In the genomic region with DNA sequence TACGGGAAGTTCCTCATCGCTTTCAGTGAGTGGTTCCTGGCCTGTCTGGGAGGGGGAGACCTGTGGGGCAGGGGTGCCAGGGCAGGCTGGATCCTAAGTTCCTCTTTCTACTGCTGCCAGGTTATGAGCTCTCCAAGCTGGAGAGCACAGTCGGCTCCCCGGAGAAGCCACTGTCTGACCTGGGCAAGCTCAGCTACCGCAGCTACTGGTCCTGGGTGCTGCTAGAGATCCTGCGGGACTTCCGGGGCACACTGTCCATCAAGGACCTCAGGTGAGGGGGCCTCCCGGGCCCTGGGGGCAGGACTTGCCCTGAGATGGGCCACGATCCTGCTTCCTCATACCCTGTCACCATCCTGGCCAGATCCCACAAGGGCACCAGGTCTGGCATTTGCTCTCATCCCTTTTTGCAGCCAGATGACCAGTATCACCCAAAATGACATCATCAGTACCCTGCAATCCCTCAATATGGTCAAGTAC, we compare ENCODE assay signal across 10 cellular contexts. TPM values are rescaled to one million over a fixed set of nuclear protein-coding genes. Genes with fewer than 3 reads are reported as not detected.
A peak's percentile ranks its signal among the peaks of the same experiment; 100 is the strongest.
DNase-seq lines count a peak whose midpoint lies in the region; ATAC-seq, FAIRE-seq and TF ChIP-seq lines count a peak whose summit lies in the region.
"Had no signal": no experiment of that assay in that cellular context is flagged by ENCODE, and none has a peak within 500 bp of the region (broad histone marks: within the 10 kb centered on the region; RNA-seq: fewer than 3 reads in every experiment).

No MANE protein-coding gene starts in this region.

- no peaks in the 10 kb centered on the region for H4K20me1 ChIP-seq in K562 (replicated peaks; ENCODE audit: control insufficient read depth, insufficient read depth, low read length)

- CTCF ChIA-PET in HEK293 (lab: Yijun Ruan, JAX) (interaction anchor here (0.7 to 1.9 kb wide), 3 partner anchors 12 to 146 kb away, joined by 3 to 13 read pairs (median 4); a partner anchor contains a TSS), K562 (lab: Yijun Ruan, JAX; ENCODE audit: low intra/inter-chr PET ratio) (no interaction called here)

- H3K36me3 ChIP-seq in HEK293 (ENCODE audit: control insufficient read depth in 2 of 2, insufficient read depth in 1 of 2, low read length in 2 of 2) (peaks cover 0 to 67% of the 10 kb centered on the region in 2 experiments; a peak in 2 of 3 replicates), K562 (ENCODE audit: control insufficient read depth, insufficient read depth, low read length) (peaks cover 58% of the 10 kb centered on the region; the same call in 2 of the 3 replicates), lower lobe of right lung (peaks cover 55% of the 10 kb centered on the region), thymus (ENCODE audit: control insufficient read depth, insufficient read depth) (peaks cover 66% of the 10 kb centered on the region), HAP-1 (replicated peaks) (peaks cover 34% of the 10 kb centered on the region)

- no peak for TF ChIP-seq POLR2A in K562 (conservative IDR thresholded peaks at IDR 0.05)

- in situ Hi-C loops in K562 (cut with MboI) (no loop called here), HAP-1 (cut with MboI; ENCODE audit: low sequenced_read_pairs) (no loop called here)

- no peak for TF ChIP-seq CTCF in HEK293 (tag by site-specific recombination; IDR thresholded peaks at IDR 0.05)
- TF ChIP-seq CTCF in K562 (IDR thresholded peaks at IDR 0.05 in 2 of 3, conservative IDR thresholded peaks at IDR 0.05 in 1 of 3; ENCODE audit: insufficient read depth in 2 of 3, low read depth in 1 of 3, low read length in 3 of 3) = no peak
- no peak for TF ChIP-seq CTCF in lower lobe of right lung (IDR thresholded peaks at IDR 0.05)

- 97% methylated on average over 8 of the region's 9 CpGs for WGBS in K562 (ENCODE audit: insufficient coverage, low coverage, missing lambda C conversion rate)
- WGBS in thymus = 82% methylated on average over 9 of the region's 9 CpGs

- no peaks in the 10 kb centered on the region for H3K79me2 ChIP-seq in K562 (ENCODE audit: control insufficient read depth, insufficient read depth, low read length)

- H3K27me3 ChIP-seq in K562 (ENCODE audit: control insufficient read depth in 2 of 2, insufficient read depth in 2 of 2, low read length in 2 of 2) (no peaks in the 10 kb centered on the region), lower lobe of right lung (ENCODE audit: low read depth) (no peaks in the 10 kb centered on the region), thymus (ENCODE audit: control insufficient read depth, insufficient read depth) (no peaks in the 10 kb centered on the region), HAP-1 (ENCODE audit: low read depth) (no peaks in the 10 kb centered on the region)

- no peak overlapping the region for H3K4me3 ChIP-seq in HEK293 (ENCODE audit: low read depth, low read length)
- no peak overlapping the region for H3K4me3 ChIP-seq in K562
- peak overlapping the region; percentile 33 for H3K4me3 ChIP-seq in lower lobe of right lung
- no peak overlapping the region for H3K4me3 ChIP-seq in thymus (ENCODE audit: low read length)
- no peak overlapping the region for H3K4me3 ChIP-seq in HAP-1

- POLR2A ChIA-PET in HEK293 (lab: Yijun Ruan, JAX) = interaction anchor here (1.1 to 5.7 kb wide), 2 partner anchors 13 to 165 kb away, joined by 3 to 35 read pairs; a partner anchor contains a TSS
- POLR2A ChIA-PET in K562 (lab: Yijun Ruan, JAX) = interaction anchor here (0.6 to 1.9 kb wide), 4 partner anchors 11 to 52 kb away, joined by 3 to 5 read pairs (median 4); a partner anchor contains a TSS

- no peaks in the 10 kb centered on the region for H3K9me1 ChIP-seq in K562 (ENCODE audit: control insufficient read depth, insufficient read depth, low read length)

- no peak overlapping the region for H2AFZ ChIP-seq in K562 (ENCODE audit: low read depth, low read length)

- TSS peak; percentile 22 for BruUV-seq in K562 (replicated peaks; lab: Mats Ljungman, UMichigan)

- no peak for TF ChIP-seq EP300 in K562 (IDR thresholded peaks at IDR 0.05; ENCODE audit: low read length)

- DNase-seq in K562 (ENCODE audit: extremely low read depth in 1 of 4, low spot score in 3 of 4) (no peak), lower lobe of right lung (peak; percentile 77), EL (no peak), HAP-1 (ENCODE audit: low spot score in 2 of 2) (no peak)
- DNase-seq: activated CD8-positive, alpha-beta memory T cell treated with anti-CD3 and anti-CD28 coated beads for 24 hours; activated naive CD4-positive, alpha-beta T cell treated with anti-CD3 and anti-CD28 coated beads, Interleukin-2, amount 10 ng/mL, durations not matched to agents 7 days and 5 days; RPMI8226 had no signal

- TF ChIP-seq RAD21 in K562 (CRISPR knock-in tag; conservative IDR thresholded peaks at IDR 0.05 in 1 of 2, IDR thresholded peaks at IDR 0.05 in 1 of 2) = no peak

- no peaks in the 10 kb centered on the region for H3K9me3 ChIP-seq in HEK293 (ENCODE audit: control insufficient read depth, insufficient read depth, low read depth, low read length)
- H3K9me3 ChIP-seq in K562 (replicated peaks; ENCODE audit: control insufficient read depth, insufficient read depth, low read depth, low read length) = no peaks in the 10 kb centered on the region
- no peaks in the 10 kb centered on the region for H3K9me3 ChIP-seq in lower lobe of right lung
- H3K9me3 ChIP-seq in thymus (ENCODE audit: control insufficient read depth) = no peaks in the 10 kb centered on the region
- H3K9me3 ChIP-seq in HAP-1 = no peaks in the 10 kb centered on the region

- H3K9ac ChIP-seq in K562 (ENCODE audit: insufficient read depth in 1 of 2, low read depth in 2 of 2, low read length in 2 of 2) = no peak overlapping the region

- no peak for FAIRE-seq in K562 (lab: Jason Lieb, UNC)

- peaks cover 8% of the 10 kb centered on the region; the same call in 1 of the 2 replicates for H3K4me1 ChIP-seq in HEK293 (ENCODE audit: control insufficient read depth, insufficient read depth, low read length)
- peaks cover 41 to 84% of the 10 kb centered on the region in 2 experiments for H3K4me1 ChIP-seq in K562 (replicated peaks in 1 of 2; ENCODE audit: control insufficient read depth in 2 of 2, insufficient read depth in 2 of 2, low read length in 2 of 2)
- peaks cover 67% of the 10 kb centered on the region for H3K4me1 ChIP-seq in lower lobe of right lung
- no peaks in the 10 kb centered on the region for H3K4me1 ChIP-seq in thymus (ENCODE audit: control insufficient read depth, insufficient read depth, low read length)
- H3K4me1 ChIP-seq in HAP-1 = peaks cover 20% of the 10 kb centered on the region

- no peak for ATAC-seq in K562
- peak; percentile 0 for ATAC-seq in lower lobe of right lung
- ATAC-seq in GM19395 (IDR thresholded peaks at IDR 0.05; ENCODE audit: unreplicated experiment) = no peak

- H3K4me2 ChIP-seq in K562 (ENCODE audit: insufficient read depth, low read length) = no peak overlapping the region

- intact Hi-C loops in K562 (cut with micrococcal nuclease) (no loop called here), lower lobe of right lung (cut with DNase I) (no loop called here)

- H3K27ac ChIP-seq in HEK293 (ENCODE audit: extremely low read depth, low read depth, low read length) (no peak overlapping the region), K562 (ENCODE audit: extremely low read depth, low read depth, low read length) (no peak overlapping the region), lower lobe of right lung (peak overlapping the region; percentile 96), thymus (ENCODE audit: low read depth) (peak overlapping the region; percentile 50)

RNA-seq across cellular contexts. Expression of a gene that starts 5.2 kb away (rescaled TPM):
- total RNA-seq in K562 (2011; cell fraction: chromatin; rRNA removed; ENCODE audit: low replicate concordance) = 0.95 and 3.2 TPM in 2 replicates
- total RNA-seq in K562 (2011; cell fraction: nucleolus; rRNA removed) = 3.7 and 4.5 TPM in 2 replicates
- total RNA-seq in K562 (2011; cell fraction: nucleoplasm; rRNA removed) = 3.0 and 4.4 TPM in 2 replicates
- total RNA-seq in K562 (2014; rRNA removed) (1.7 and 2.4 TPM in 2 replicates), K562 (2014; rRNA removed; fragmentation: Illumina TruSeq; extraction: Trizol) (0.32 and 0.69 TPM in 2 replicates), K562 (2015; rRNA removed; fragmentation: Illumina TruSeq; extraction: Trizol) (0.72 and 0.83 TPM in 2 replicates), K562 (2021) (3.0 and 3.9 TPM in 2 replicates), lower lobe of right lung (75.4 TPM)
- polyA plus RNA-seq in K562 (2011; rRNA removed) (0.77 and 7.6 TPM in 2 replicates), K562 (2014; fragmentation: Illumina TruSeq; extraction: Trizol) (2.7 and 4.5 TPM in 2 replicates), K562 (2014; fragmentation: Nextera tagmentation; extraction: Ambion mirVana) (under 1 TPM in 1 of 2 experiments, not detected in 1; 0.25 TPM), K562 (2014; rRNA removed) (3.1 and 6.3 TPM in 2 replicates), thymus (18.2 TPM)
- polyA plus RNA-seq in K562 (2011; cell fraction: cytosol; rRNA removed) = 5.3 and 9.1 TPM in 2 replicates
- polyA plus RNA-seq in K562 (2011; cell fraction: nucleus; rRNA removed) = 2.3 and 8.3 TPM in 2 replicates
- polyA plus RNA-seq in K562 (2012) = 2.0 and 21.4 TPM in 2 replicates
- 0.60 and 1.4 TPM in 2 replicates for polyA minus RNA-seq in K562 (2011; rRNA and poly(A)+ RNA removed)
- polyA minus RNA-seq in K562 (2011; cell fraction: cytosol; rRNA and poly(A)+ RNA removed) = 2.3 and 4.6 TPM in 2 replicates
- polyA minus RNA-seq in K562 (2011; cell fraction: nucleus; rRNA and poly(A)+ RNA removed) = 0.40 and 3.3 TPM in 2 replicates

RNA-seq across cellular contexts. Expression of a gene that starts 12.9 kb away (rescaled TPM):
- total RNA-seq in K562 (2011; cell fraction: chromatin; rRNA removed; ENCODE audit: low replicate concordance) = 101 and 172 TPM in 2 replicates
- 101 and 113 TPM in 2 replicates for total RNA-seq in K562 (2011; cell fraction: nucleolus; rRNA removed)
- total RNA-seq in K562 (2011; cell fraction: nucleoplasm; rRNA removed) = 112 and 119 TPM in 2 replicates
- 76.4 and 79.5 TPM in 2 replicates for total RNA-seq in K562 (2014; rRNA removed)
- total RNA-seq in K562 (2014; rRNA removed; fragmentation: Illumina TruSeq; extraction: Trizol) = 55.2 and 58.0 TPM in 2 replicates
- 64.7 and 70.0 TPM in 2 replicates for total RNA-seq in K562 (2015; rRNA removed; fragmentation: Illumina TruSeq; extraction: Trizol)
- 78.8 and 85.4 TPM in 2 replicates for total RNA-seq in K562 (2021)
- polyA plus RNA-seq in K562 (2011; rRNA removed) = 97.8 and 98.5 TPM in 2 replicates
- polyA plus RNA-seq in K562 (2011; cell fraction: cytosol; rRNA removed) = 95.2 and 96.8 TPM in 2 replicates
- polyA plus RNA-seq in K562 (2011; cell fraction: nucleus; rRNA removed) = 146 and 150 TPM in 2 replicates
- 51.8 and 72.0 TPM in 2 replicates for polyA plus RNA-seq in K562 (2012)
- polyA plus RNA-seq in K562 (2014; fragmentation: Illumina TruSeq; extraction: Trizol) = 77.7 and 80.0 TPM in 2 replicates
- 10 to 100 TPM; 10.0 to 12.3 TPM for polyA plus RNA-seq in K562 (2014; fragmentation: Nextera tagmentation; extraction: Ambion mirVana)
- 85.8 and 92.9 TPM in 2 replicates for polyA plus RNA-seq in K562 (2014; rRNA removed)
- 65.0 and 72.0 TPM in 2 replicates for polyA minus RNA-seq in K562 (2011; rRNA and poly(A)+ RNA removed)
- polyA minus RNA-seq in K562 (2011; cell fraction: cytosol; rRNA and poly(A)+ RNA removed) = 35.7 and 42.9 TPM in 2 replicates
- polyA minus RNA-seq in K562 (2011; cell fraction: nucleus; rRNA and poly(A)+ RNA removed) = 26.0 and 35.5 TPM in 2 replicates
- 79.1 TPM for total RNA-seq in lower lobe of right lung
- polyA plus RNA-seq in thymus = 72.9 TPM

RNA-seq across cellular contexts. Expression of a gene that starts 19.5 kb away (rescaled TPM):
- 1.1 TPM in 1 of 2 replicates, not detected in the other for total RNA-seq in K562 (2011; cell fraction: chromatin; rRNA removed; ENCODE audit: low replicate concordance)
- total RNA-seq in K562 (2011; cell fraction: nucleolus; rRNA removed) = 0.67 and 0.92 TPM in 2 replicates
- total RNA-seq in K562 (2011; cell fraction: nucleoplasm; rRNA removed) = 0.44 TPM in 1 of 2 replicates, not detected in the other
- total RNA-seq in K562 (2014; rRNA removed) (0.82 and 1.2 TPM in 2 replicates), K562 (2014; rRNA removed; fragmentation: Illumina TruSeq; extraction: Trizol) (0.38 TPM in 1 of 2 replicates, not detected in the other), K562 (2015; rRNA removed; fragmentation: Illumina TruSeq; extraction: Trizol) (0.36 and 0.68 TPM in 2 replicates), K562 (2021) (0.56 and 1.1 TPM in 2 replicates), lower lobe of right lung (6.6 TPM)
- polyA plus RNA-seq in K562 (2011; rRNA removed) (0.54 and 0.85 TPM in 2 replicates), K562 (2014; fragmentation: Illumina TruSeq; extraction: Trizol) (0.57 and 0.68 TPM in 2 replicates), K562 (2014; fragmentation: Nextera tagmentation; extraction: Ambion mirVana) (under 1 TPM in 1 of 2 experiments, not detected in 1; 0.22 TPM), K562 (2014; rRNA removed) (0.09 and 0.45 TPM in 2 replicates), thymus (4.3 TPM)
- polyA plus RNA-seq in K562 (2011; cell fraction: cytosol; rRNA removed) = 1.4 and 2.6 TPM in 2 replicates
- polyA plus RNA-seq in K562 (2011; cell fraction: nucleus; rRNA removed) = 1.1 and 1.4 TPM in 2 replicates
- polyA plus RNA-seq in K562 (2012) = 0.33 and 0.65 TPM in 2 replicates
- polyA minus RNA-seq in K562 (2011; rRNA and poly(A)+ RNA removed) = 0.46 and 0.72 TPM in 2 replicates
- 0.95 and 1.4 TPM in 2 replicates for polyA minus RNA-seq in K562 (2011; cell fraction: cytosol; rRNA and poly(A)+ RNA removed)
- 0.67 and 0.78 TPM in 2 replicates for polyA minus RNA-seq in K562 (2011; cell fraction: nucleus; rRNA and poly(A)+ RNA removed)

RNA-seq across cellular contexts. Expression of a gene that starts 22.2 kb away (rescaled TPM):
- 17.8 and 57.4 TPM in 2 replicates for total RNA-seq in K562 (2011; cell fraction: chromatin; rRNA removed; ENCODE audit: low replicate concordance)
- total RNA-seq in K562 (2011; cell fraction: nucleolus; rRNA removed) = 36.7 and 44.2 TPM in 2 replicates
- 21.8 and 24.5 TPM in 2 replicates for total RNA-seq in K562 (2011; cell fraction: nucleoplasm; rRNA removed)
- total RNA-seq in K562 (2014; rRNA removed) (29.1 and 36.4 TPM in 2 replicates), K562 (2014; rRNA removed; fragmentation: Illumina TruSeq; extraction: Trizol) (6.0 and 9.0 TPM in 2 replicates), K562 (2015; rRNA removed; fragmentation: Illumina TruSeq; extraction: Trizol) (10.8 and 11.7 TPM in 2 replicates), K562 (2021) (33.1 and 34.8 TPM in 2 replicates), lower lobe of right lung (37.6 TPM)
- polyA plus RNA-seq in K562 (2011; rRNA removed) (13.1 and 23.5 TPM in 2 replicates), K562 (2014; fragmentation: Illumina TruSeq; extraction: Trizol) (22.4 and 29.2 TPM in 2 replicates), K562 (2014; fragmentation: Nextera tagmentation; extraction: Ambion mirVana) (1 to 10 TPM in 1 of 2 experiments, under 1 TPM in 1; 0.58 to 1.5 TPM), K562 (2014; rRNA removed) (25.1 and 27.1 TPM in 2 replicates), thymus (16.7 TPM)
- 16.2 and 36.5 TPM in 2 replicates for polyA plus RNA-seq in K562 (2011; cell fraction: cytosol; rRNA removed)
- 62.9 and 85.4 TPM in 2 replicates for polyA plus RNA-seq in K562 (2011; cell fraction: nucleus; rRNA removed)
- polyA plus RNA-seq in K562 (2012) = 24.6 and 34.3 TPM in 2 replicates
- polyA minus RNA-seq in K562 (2011; rRNA and poly(A)+ RNA removed) = 9.3 and 10.0 TPM in 2 replicates
- polyA minus RNA-seq in K562 (2011; cell fraction: cytosol; rRNA and poly(A)+ RNA removed) = 16.1 and 18.6 TPM in 2 replicates
- polyA minus RNA-seq in K562 (2011; cell fraction: nucleus; rRNA and poly(A)+ RNA removed) = 29.1 and 36.5 TPM in 2 replicates

RNA-seq across cellular contexts. Expression of a gene that starts 35.8 kb away (rescaled TPM):
- 51.0 and 124 TPM in 2 replicates for total RNA-seq in K562 (2011; cell fraction: chromatin; rRNA removed; ENCODE audit: low replicate concordance)
- 125 and 158 TPM in 2 replicates for total RNA-seq in K562 (2011; cell fraction: nucleolus; rRNA removed)
- 125 and 133 TPM in 2 replicates for total RNA-seq in K562 (2011; cell fraction: nucleoplasm; rRNA removed)
- total RNA-seq in K562 (2014; rRNA removed) = 68.1 and 83.3 TPM in 2 replicates
- total RNA-seq in K562 (2014; rRNA removed; fragmentation: Illumina TruSeq; extraction: Trizol) = 28.8 and 32.1 TPM in 2 replicates
- 36.1 and 37.2 TPM in 2 replicates for total RNA-seq in K562 (2015; rRNA removed; fragmentation: Illumina TruSeq; extraction: Trizol)
- 62.1 and 66.1 TPM in 2 replicates for total RNA-seq in K562 (2021)
- 119 and 164 TPM in 2 replicates for polyA plus RNA-seq in K562 (2011; rRNA removed)
- 399 and 484 TPM in 2 replicates for polyA plus RNA-seq in K562 (2011; cell fraction: cytosol; rRNA removed)
- 102 and 144 TPM in 2 replicates for polyA plus RNA-seq in K562 (2011; cell fraction: nucleus; rRNA removed)
- 97.9 and 107 TPM in 2 replicates for polyA plus RNA-seq in K562 (2012)
- 70.3 and 79.1 TPM in 2 replicates for polyA plus RNA-seq in K562 (2014; fragmentation: Illumina TruSeq; extraction: Trizol)
- 10 to 100 TPM; 30.0 to 47.3 TPM for polyA plus RNA-seq in K562 (2014; fragmentation: Nextera tagmentation; extraction: Ambion mirVana)
- polyA plus RNA-seq in K562 (2014; rRNA removed) = 112 and 121 TPM in 2 replicates
- polyA minus RNA-seq in K562 (2011; rRNA and poly(A)+ RNA removed) = 83.5 and 88.3 TPM in 2 replicates
- polyA minus RNA-seq in K562 (2011; cell fraction: cytosol; rRNA and poly(A)+ RNA removed) = 42.0 and 44.3 TPM in 2 replicates
- polyA minus RNA-seq in K562 (2011; cell fraction: nucleus; rRNA and poly(A)+ RNA removed) = 18.0 and 29.5 TPM in 2 replicates
- 65.6 TPM for total RNA-seq in lower lobe of right lung
- 48.7 TPM for polyA plus RNA-seq in thymus

Comparison
In these comparisons a context has a peak if more than half of its experiments do, and no peak if none do; other contexts are left out.
1. H3K27ac ChIP-seq: peak in lower lobe of right lung (single experiment) and thymus (single experiment); none in HEK293 (single experiment) and K562 (single experiment).
2. ATAC-seq: peak in lower lobe of right lung (2 of 2); none in K562 (single experiment) and GM19395 (single experiment).
3. RNA of a gene that starts 5.2 kb away (total RNA-seq): 75.4 TPM in lower lobe of right lung (single experiment); 0.32 to 4.5 TPM in K562; every median in the first group is over 10 times any median in the second.